In the genomic region with DNA sequence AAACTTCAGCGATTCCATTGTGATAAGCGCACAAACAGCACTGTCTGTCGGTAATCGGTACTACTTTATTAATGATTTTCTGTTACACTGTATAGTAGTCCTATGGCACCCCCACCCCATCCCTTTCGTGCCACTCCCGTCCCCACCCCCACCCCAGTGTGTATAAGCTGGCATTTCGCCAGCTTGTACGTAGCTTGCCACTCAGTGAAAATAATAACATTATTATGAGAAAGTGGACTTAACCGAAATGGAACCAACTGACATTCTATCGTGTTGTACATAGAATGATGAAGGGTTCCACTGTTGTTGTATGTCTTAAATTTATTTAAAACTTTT, we compare ENCODE assay signal across 8 cellular contexts. TPM values are rescaled to one million over a fixed set of nuclear protein-coding genes. Genes with fewer than 3 reads are reported as not detected.
DNase-seq lines count a peak whose midpoint lies in the region; ATAC-seq and TF ChIP-seq lines count a peak whose summit lies in the region.

No MANE protein-coding gene starts in this region.

- no peaks in the 10 kb centered on the region for H3K4me1 ChIP-seq in right lobe of liver
- peaks cover 0 to 27% (median 11%) of the 10 kb centered on the region in 4 donors for H3K4me1 ChIP-seq in transverse colon

- H3K27ac ChIP-seq in KOPT-K1 (ENCODE audit: low read depth, low read length, poor library complexity, severe bottlenecking) (peak overlapping the region; percentile 98), right lobe of liver (peak overlapping the region in 2 of 3 donors; percentile 82 to 83), transverse colon (peak overlapping the region; percentile 92 to 99 (median 96))

- 25% methylated on average over 10 of the region's 10 CpGs for WGBS in right lobe of liver (ENCODE audit: insufficient coverage, low coverage, low lambda C conversion rate, missing lambda C conversion rate)
- WGBS in transverse colon (ENCODE audit: low coverage in 1 of 2), 2 donors = 39% methylated on average over 10 of the region's 10 CpGs; no CpG with 5 or more reads in 1 of the 2 donors

- TF ChIP-seq CTCF in astrocyte of the spinal cord (IDR thresholded peaks at IDR 0.05; ENCODE audit: low read depth, low read length) = no peak
- no peak for TF ChIP-seq CTCF in right lobe of liver (IDR thresholded peaks at IDR 0.05)
- no peak for TF ChIP-seq CTCF in transverse colon (IDR thresholded peaks at IDR 0.05)

- DNase-seq in NCI-H2081 (lab: John Stamatoyannopoulos, UW) (peak; percentile 47 to 60), NCI-H2081 treated with DMSO at 0.1 percent for 48 hours (lab: John Stamatoyannopoulos, UW) (no peak), astrocyte of the spinal cord (ENCODE audit: low read depth, low spot score) (no peak), right lobe of liver (peak in 1 of 3 donors; percentile 24), transverse colon (no peak), activated gamma-delta T cell (lab: John Stamatoyannopoulos, UW) (no peak), SIG-M5 treated with dmso at 0.1 percent for 504 hours (lab: John Stamatoyannopoulos, UW; ENCODE audit: unreplicated experiment) (no peak)

- TF ChIP-seq POLR2A in right lobe of liver (IDR thresholded peaks at IDR 0.05) (no peak), transverse colon (IDR thresholded peaks at IDR 0.05) (no peak)

- H3K9me3 ChIP-seq in KOPT-K1 (ENCODE audit: insufficient read depth, low read length, poor library complexity, severe bottlenecking) (no peaks in the 10 kb centered on the region), right lobe of liver (no peaks in the 10 kb centered on the region), transverse colon (no peaks in the 10 kb centered on the region)

- H3K27me3 ChIP-seq in right lobe of liver = no peaks in the 10 kb centered on the region
- H3K27me3 ChIP-seq in transverse colon = no peaks in the 10 kb centered on the region

- H3K4me3 ChIP-seq in astrocyte of the spinal cord (ENCODE audit: low read depth, low read length) = peak overlapping the region; percentile 64
- peak overlapping the region; percentile 59 to 69 (median 60) for H3K4me3 ChIP-seq in right lobe of liver
- peak overlapping the region in 3 of 4 donors; percentile 57 to 81 (median 80) for H3K4me3 ChIP-seq in transverse colon

- intact Hi-C loops in right lobe of liver (cut with DNase I) (no loop called here), transverse colon (cut with DNase I; ENCODE audit: low total_unique reads) (loop anchor here (10.0 kb wide), 1 partner anchor 129 kb away; no protein-coding TSS in a partner anchor)

- TF ChIP-seq EP300 in transverse colon (IDR thresholded peaks at IDR 0.05; ENCODE audit: low read depth) = no peak

- in situ Hi-C loops in astrocyte of the spinal cord (cut with HindIII; ENCODE audit: low sequenced_read_pairs) = no loop called here
- in situ Hi-C loops in transverse colon (cut with MboI; ENCODE audit: low pct_ligation_motif_present in 1 of 4, low pct_unique_long_range_greater_than_20kb in 1 of 4, low sequenced_read_pairs in 3 of 4) = no loop called here

- peak in 1 of 4 donors; percentile 0 for ATAC-seq in right lobe of liver

- H3K36me3 ChIP-seq in KOPT-K1 (ENCODE audit: insufficient read depth, low read length) (peaks cover 9% of the 10 kb centered on the region; the same call in 1 of the 2 replicates), right lobe of liver (no peaks in the 10 kb centered on the region), transverse colon (no peaks in the 10 kb centered on the region)

RNA-seq across cellular contexts. Expression of a gene that starts 4.8 kb away (rescaled TPM):
- total RNA-seq in right lobe of liver (10 to 100 TPM; 18.4 to 59.8 (median 41.2) TPM), transverse colon (10 to 100 TPM; 23.9 to 49.7 (median 33.4) TPM)

Comparison
In these comparisons a context has a peak if more than half of its experiments do, and no peak if none do; other contexts are left out.
1. DNase-seq: peak in NCI-H2081 (2 of 2); none in NCI-H2081 treated with DMSO at 0.1 percent for 48 hours (single experiment), astrocyte of the spinal cord (single experiment), transverse colon (single experiment), activated gamma-delta T cell (single experiment) and SIG-M5 treated with dmso at 0.1 percent for 504 hours (single experiment).
2. Peak in every context shown above with its lines, with median percentiles within 50 percentile points of each other: H3K27ac ChIP-seq and H3K4me3 ChIP-seq.